In the genomic region with DNA sequence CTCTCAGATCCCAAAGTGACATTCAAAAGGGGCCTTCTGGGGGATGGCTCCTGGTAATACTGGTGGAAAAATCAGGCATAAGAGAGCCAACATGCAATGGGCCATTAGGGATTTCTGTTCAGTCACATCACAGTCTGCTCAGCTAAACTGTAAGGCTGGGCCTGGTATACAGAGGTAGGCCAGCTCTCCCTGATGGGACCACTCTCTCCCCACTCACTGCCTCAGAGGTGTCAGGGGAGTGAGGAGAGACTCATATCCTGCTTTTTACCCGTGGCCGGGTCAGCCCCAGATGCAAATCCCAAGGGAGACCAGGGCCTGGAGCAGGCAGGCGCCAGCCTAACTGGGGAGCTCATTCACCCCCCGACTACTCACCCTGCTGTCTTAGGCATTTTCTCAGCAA, we compare ENCODE assay signal across 1 cellular context.
TF ChIP-seq lines count a peak whose summit lies in the region.

No MANE protein-coding gene starts in this region.

TF ChIP-seq in GM23338, 12 proteins besides CTCF, POLR2A, EP300 and RAD21 (continued from another document):
- TF ChIP-seq, protein P1, sequence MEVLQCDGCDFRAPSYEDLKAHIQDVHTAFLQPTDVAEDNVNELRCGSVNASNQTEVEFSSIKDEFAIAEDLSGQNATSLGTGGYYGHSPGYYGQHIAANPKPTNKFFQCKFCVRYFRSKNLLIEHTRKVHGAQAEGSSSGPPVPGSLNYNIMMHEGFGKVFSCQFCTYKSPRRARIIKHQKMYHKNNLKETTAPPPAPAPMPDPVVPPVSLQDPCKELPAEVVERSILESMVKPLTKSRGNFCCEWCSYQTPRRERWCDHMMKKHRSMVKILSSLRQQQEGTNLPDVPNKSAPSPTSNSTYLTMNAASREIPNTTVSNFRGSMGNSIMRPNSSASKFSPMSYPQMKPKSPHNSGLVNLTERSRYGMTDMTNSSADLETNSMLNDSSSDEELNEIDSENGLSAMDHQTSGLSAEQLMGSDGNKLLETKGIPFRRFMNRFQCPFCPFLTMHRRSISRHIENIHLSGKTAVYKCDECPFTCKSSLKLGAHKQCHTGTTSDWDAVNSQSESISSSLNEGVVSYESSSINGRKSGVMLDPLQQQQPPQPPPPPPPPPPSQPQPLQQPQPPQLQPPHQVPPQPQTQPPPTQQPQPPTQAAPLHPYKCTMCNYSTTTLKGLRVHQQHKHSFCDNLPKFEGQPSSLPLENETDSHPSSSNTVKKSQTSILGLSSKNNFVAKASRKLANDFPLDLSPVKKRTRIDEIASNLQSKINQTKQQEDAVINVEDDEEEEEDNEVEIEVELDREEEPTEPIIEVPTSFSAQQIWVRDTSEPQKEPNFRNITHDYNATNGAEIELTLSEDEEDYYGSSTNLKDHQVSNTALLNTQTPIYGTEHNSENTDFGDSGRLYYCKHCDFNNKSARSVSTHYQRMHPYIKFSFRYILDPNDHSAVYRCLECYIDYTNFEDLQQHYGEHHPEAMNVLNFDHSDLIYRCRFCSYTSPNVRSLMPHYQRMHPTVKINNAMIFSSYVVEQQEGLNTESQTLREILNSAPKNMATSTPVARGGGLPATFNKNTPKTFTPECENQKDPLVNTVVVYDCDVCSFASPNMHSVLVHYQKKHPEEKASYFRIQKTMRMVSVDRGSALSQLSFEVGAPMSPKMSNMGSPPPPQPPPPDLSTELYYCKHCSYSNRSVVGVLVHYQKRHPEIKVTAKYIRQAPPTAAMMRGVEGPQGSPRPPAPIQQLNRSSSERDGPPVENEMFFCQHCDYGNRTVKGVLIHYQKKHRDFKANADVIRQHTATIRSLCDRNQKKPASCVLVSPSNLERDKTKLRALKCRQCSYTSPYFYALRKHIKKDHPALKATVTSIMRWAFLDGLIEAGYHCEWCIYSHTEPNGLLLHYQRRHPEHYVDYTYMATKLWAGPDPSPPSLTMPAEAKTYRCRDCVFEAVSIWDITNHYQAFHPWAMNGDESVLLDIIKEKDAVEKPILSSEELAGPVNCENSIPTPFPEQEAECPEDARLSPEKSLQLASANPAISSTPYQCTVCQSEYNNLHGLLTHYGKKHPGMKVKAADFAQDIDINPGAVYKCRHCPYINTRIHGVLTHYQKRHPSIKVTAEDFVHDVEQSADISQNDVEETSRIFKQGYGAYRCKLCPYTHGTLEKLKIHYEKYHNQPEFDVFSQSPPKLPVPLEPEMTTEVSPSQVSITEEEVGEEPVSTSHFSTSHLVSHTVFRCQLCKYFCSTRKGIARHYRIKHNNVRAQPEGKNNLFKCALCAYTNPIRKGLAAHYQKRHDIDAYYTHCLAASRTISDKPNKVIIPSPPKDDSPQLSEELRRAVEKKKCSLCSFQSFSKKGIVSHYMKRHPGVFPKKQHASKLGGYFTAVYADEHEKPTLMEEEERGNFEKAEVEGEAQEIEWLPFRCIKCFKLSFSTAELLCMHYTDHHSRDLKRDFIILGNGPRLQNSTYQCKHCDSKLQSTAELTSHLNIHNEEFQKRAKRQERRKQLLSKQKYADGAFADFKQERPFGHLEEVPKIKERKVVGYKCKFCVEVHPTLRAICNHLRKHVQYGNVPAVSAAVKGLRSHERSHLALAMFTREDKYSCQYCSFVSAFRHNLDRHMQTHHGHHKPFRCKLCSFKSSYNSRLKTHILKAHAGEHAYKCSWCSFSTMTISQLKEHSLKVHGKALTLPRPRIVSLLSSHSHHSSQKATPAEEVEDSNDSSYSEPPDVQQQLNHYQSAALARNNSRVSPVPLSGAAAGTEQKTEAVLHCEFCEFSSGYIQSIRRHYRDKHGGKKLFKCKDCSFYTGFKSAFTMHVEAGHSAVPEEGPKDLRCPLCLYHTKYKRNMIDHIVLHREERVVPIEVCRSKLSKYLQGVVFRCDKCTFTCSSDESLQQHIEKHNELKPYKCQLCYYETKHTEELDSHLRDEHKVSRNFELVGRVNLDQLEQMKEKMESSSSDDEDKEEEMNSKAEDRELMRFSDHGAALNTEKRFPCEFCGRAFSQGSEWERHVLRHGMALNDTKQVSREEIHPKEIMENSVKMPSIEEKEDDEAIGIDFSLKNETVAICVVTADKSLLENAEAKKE (CRISPR knock-in tag; IDR thresholded peaks at IDR 0.05) = no peak
- TF ChIP-seq, protein P2, sequence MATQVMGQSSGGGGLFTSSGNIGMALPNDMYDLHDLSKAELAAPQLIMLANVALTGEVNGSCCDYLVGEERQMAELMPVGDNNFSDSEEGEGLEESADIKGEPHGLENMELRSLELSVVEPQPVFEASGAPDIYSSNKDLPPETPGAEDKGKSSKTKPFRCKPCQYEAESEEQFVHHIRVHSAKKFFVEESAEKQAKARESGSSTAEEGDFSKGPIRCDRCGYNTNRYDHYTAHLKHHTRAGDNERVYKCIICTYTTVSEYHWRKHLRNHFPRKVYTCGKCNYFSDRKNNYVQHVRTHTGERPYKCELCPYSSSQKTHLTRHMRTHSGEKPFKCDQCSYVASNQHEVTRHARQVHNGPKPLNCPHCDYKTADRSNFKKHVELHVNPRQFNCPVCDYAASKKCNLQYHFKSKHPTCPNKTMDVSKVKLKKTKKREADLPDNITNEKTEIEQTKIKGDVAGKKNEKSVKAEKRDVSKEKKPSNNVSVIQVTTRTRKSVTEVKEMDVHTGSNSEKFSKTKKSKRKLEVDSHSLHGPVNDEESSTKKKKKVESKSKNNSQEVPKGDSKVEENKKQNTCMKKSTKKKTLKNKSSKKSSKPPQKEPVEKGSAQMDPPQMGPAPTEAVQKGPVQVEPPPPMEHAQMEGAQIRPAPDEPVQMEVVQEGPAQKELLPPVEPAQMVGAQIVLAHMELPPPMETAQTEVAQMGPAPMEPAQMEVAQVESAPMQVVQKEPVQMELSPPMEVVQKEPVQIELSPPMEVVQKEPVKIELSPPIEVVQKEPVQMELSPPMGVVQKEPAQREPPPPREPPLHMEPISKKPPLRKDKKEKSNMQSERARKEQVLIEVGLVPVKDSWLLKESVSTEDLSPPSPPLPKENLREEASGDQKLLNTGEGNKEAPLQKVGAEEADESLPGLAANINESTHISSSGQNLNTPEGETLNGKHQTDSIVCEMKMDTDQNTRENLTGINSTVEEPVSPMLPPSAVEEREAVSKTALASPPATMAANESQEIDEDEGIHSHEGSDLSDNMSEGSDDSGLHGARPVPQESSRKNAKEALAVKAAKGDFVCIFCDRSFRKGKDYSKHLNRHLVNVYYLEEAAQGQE (IDR thresholded peaks at IDR 0.05; ENCODE audit: unreplicated experiment) = no peak
- TF ChIP-seq STAT1 (IDR thresholded peaks at IDR 0.05; ENCODE audit: unreplicated experiment) = no peak
